ENCODE assay signal across 2 cellular contexts in the genomic region with DNA sequence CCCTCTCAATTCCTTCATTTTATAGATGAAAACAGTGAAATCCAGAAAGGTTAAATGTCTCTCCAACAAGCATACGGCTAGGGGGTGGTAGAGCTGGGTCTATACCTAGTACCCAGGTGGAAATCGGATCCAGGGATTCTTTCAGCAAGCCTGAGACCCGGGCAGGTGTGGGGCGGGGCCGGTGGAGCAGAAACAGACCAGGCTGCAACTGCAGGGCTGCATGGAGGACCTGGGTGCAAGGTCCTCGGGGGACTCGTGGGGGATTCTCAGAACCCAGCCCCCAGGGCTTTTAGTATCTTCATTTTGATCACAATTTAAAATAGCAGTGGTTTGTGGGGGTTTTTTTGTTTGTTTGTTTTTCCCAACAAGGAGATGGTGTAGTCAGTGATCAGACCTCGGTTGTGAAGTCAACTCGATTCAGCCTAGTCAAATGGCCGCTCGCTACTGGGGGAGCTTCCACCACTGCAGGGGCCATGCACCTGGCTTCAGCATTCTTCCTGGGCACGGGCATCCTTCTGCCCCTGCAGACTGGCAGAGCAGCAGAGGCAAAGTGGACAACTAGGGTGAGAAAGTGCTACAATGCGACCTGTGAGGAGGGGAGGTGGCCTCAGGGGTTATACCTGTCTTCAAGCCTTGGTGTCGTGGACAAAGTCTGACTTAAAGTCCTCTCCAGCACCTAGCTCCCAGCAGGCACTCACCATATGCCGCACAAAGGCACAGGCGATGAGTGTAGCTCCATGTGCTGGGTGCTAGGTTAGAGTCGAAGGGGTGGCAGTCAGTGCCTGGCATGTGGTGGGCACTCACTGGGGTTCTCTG.
TF ChIP-seq lines count a peak whose summit lies in the region.

No MANE protein-coding gene starts in this region.

TF ChIP-seq in GM23338, 12 proteins besides CTCF, POLR2A, EP300 and RAD21:
- TF ChIP-seq ZNF331 (CRISPR knock-in tag; IDR thresholded peaks at IDR 0.05; ENCODE audit: low read depth) (no peak), EZH2 (IDR thresholded peaks at IDR 0.05; ENCODE audit: low read depth, unreplicated experiment) (no peak)
- TF ChIP-seq, protein P1, sequence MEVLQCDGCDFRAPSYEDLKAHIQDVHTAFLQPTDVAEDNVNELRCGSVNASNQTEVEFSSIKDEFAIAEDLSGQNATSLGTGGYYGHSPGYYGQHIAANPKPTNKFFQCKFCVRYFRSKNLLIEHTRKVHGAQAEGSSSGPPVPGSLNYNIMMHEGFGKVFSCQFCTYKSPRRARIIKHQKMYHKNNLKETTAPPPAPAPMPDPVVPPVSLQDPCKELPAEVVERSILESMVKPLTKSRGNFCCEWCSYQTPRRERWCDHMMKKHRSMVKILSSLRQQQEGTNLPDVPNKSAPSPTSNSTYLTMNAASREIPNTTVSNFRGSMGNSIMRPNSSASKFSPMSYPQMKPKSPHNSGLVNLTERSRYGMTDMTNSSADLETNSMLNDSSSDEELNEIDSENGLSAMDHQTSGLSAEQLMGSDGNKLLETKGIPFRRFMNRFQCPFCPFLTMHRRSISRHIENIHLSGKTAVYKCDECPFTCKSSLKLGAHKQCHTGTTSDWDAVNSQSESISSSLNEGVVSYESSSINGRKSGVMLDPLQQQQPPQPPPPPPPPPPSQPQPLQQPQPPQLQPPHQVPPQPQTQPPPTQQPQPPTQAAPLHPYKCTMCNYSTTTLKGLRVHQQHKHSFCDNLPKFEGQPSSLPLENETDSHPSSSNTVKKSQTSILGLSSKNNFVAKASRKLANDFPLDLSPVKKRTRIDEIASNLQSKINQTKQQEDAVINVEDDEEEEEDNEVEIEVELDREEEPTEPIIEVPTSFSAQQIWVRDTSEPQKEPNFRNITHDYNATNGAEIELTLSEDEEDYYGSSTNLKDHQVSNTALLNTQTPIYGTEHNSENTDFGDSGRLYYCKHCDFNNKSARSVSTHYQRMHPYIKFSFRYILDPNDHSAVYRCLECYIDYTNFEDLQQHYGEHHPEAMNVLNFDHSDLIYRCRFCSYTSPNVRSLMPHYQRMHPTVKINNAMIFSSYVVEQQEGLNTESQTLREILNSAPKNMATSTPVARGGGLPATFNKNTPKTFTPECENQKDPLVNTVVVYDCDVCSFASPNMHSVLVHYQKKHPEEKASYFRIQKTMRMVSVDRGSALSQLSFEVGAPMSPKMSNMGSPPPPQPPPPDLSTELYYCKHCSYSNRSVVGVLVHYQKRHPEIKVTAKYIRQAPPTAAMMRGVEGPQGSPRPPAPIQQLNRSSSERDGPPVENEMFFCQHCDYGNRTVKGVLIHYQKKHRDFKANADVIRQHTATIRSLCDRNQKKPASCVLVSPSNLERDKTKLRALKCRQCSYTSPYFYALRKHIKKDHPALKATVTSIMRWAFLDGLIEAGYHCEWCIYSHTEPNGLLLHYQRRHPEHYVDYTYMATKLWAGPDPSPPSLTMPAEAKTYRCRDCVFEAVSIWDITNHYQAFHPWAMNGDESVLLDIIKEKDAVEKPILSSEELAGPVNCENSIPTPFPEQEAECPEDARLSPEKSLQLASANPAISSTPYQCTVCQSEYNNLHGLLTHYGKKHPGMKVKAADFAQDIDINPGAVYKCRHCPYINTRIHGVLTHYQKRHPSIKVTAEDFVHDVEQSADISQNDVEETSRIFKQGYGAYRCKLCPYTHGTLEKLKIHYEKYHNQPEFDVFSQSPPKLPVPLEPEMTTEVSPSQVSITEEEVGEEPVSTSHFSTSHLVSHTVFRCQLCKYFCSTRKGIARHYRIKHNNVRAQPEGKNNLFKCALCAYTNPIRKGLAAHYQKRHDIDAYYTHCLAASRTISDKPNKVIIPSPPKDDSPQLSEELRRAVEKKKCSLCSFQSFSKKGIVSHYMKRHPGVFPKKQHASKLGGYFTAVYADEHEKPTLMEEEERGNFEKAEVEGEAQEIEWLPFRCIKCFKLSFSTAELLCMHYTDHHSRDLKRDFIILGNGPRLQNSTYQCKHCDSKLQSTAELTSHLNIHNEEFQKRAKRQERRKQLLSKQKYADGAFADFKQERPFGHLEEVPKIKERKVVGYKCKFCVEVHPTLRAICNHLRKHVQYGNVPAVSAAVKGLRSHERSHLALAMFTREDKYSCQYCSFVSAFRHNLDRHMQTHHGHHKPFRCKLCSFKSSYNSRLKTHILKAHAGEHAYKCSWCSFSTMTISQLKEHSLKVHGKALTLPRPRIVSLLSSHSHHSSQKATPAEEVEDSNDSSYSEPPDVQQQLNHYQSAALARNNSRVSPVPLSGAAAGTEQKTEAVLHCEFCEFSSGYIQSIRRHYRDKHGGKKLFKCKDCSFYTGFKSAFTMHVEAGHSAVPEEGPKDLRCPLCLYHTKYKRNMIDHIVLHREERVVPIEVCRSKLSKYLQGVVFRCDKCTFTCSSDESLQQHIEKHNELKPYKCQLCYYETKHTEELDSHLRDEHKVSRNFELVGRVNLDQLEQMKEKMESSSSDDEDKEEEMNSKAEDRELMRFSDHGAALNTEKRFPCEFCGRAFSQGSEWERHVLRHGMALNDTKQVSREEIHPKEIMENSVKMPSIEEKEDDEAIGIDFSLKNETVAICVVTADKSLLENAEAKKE (CRISPR knock-in tag; IDR thresholded peaks at IDR 0.05): no peak
- TF ChIP-seq, protein P2, sequence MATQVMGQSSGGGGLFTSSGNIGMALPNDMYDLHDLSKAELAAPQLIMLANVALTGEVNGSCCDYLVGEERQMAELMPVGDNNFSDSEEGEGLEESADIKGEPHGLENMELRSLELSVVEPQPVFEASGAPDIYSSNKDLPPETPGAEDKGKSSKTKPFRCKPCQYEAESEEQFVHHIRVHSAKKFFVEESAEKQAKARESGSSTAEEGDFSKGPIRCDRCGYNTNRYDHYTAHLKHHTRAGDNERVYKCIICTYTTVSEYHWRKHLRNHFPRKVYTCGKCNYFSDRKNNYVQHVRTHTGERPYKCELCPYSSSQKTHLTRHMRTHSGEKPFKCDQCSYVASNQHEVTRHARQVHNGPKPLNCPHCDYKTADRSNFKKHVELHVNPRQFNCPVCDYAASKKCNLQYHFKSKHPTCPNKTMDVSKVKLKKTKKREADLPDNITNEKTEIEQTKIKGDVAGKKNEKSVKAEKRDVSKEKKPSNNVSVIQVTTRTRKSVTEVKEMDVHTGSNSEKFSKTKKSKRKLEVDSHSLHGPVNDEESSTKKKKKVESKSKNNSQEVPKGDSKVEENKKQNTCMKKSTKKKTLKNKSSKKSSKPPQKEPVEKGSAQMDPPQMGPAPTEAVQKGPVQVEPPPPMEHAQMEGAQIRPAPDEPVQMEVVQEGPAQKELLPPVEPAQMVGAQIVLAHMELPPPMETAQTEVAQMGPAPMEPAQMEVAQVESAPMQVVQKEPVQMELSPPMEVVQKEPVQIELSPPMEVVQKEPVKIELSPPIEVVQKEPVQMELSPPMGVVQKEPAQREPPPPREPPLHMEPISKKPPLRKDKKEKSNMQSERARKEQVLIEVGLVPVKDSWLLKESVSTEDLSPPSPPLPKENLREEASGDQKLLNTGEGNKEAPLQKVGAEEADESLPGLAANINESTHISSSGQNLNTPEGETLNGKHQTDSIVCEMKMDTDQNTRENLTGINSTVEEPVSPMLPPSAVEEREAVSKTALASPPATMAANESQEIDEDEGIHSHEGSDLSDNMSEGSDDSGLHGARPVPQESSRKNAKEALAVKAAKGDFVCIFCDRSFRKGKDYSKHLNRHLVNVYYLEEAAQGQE (IDR thresholded peaks at IDR 0.05; ENCODE audit: unreplicated experiment): no peak

TF ChIP-seq in H1, 55 proteins besides CTCF, POLR2A, EP300 and RAD21:
- TF ChIP-seq PHF8 (conservative IDR thresholded peaks at IDR 0.05; ENCODE audit: low read depth, low read length) (no peak), TCF12 (IDR thresholded peaks at IDR 0.05; ENCODE audit: low read depth, low read length) (no peak), MAFK (IDR thresholded peaks at IDR 0.05; ENCODE audit: low read depth, low read length) (no peak), RXRA (IDR thresholded peaks at IDR 0.05; ENCODE audit: insufficient read depth, low read depth, low read length) (no peak), BRCA1 (IDR thresholded peaks at IDR 0.05; ENCODE audit: low read depth, low read length) (no peak), JUN (IDR thresholded peaks at IDR 0.05; ENCODE audit: low read depth, low read length) (no peak), POU5F1 (IDR thresholded peaks at IDR 0.05; ENCODE audit: low read depth, low read length) (no peak), TAF7 (optimal IDR thresholded peaks at IDR 0.05; ENCODE audit: borderline replicate concordance, low read depth, low read length) (no peak), KDM5A (IDR thresholded peaks at IDR 0.05; ENCODE audit: low read length) (no peak), JUND (IDR thresholded peaks at IDR 0.05; ENCODE audit: low read length) (no peak), ASH2L (IDR thresholded peaks at IDR 0.05; ENCODE audit: low read length) (no peak)
- TF ChIP-seq, protein P3, sequence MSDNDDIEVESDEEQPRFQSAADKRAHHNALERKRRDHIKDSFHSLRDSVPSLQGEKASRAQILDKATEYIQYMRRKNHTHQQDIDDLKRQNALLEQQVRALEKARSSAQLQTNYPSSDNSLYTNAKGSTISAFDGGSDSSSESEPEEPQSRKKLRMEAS (IDR thresholded peaks at IDR 0.05): no peak
